Comparison of ENCODE assay signal across 31 cellular contexts in genomic region chr1:169457443-169457842, GRCh38. TPM values are rescaled to one million over a fixed set of nuclear protein-coding genes. Genes with fewer than 3 reads are reported as not detected.
"Had no signal": no experiment of that assay in that cellular context is flagged by ENCODE, and none has a peak within 500 bp of the region (broad histone marks: within the 10 kb centered on the region; RNA-seq: fewer than 3 reads in every experiment).

No MANE protein-coding gene starts in this region.

- DNase-seq: activated CD4-positive, alpha-beta T cell treated with anti-CD3 and anti-CD28 coated beads for 1 hour; activated CD4-positive, alpha-beta T cell treated with anti-CD3 and anti-CD28 coated beads for 4 hours; activated CD4-positive, alpha-beta T cell treated with anti-CD3 and anti-CD28 coated beads, Interleukin-2, amount 10 ng/mL, durations not matched to agents 7 days and 5 days; activated CD4-positive, alpha-beta T cell treated with anti-CD3 and anti-CD28 coated beads, Interleukin-2, amount 50 U/mL, for 4 hours; activated CD8-positive, alpha-beta memory T cell treated with anti-CD3 and anti-CD28 coated beads for 24 hours; activated CD8-positive, alpha-beta T cell treated with anti-CD3 and anti-CD28 coated beads for 36 hours; activated effector memory CD4-positive, alpha-beta T cell treated with Interleukin-2 at 50 U/mL for 16 hours; activated gamma-delta T cell treated with Interleukin-2 at 50 U/mL for 16 hours; activated naive CD4-positive, alpha-beta T cell treated with anti-CD3 and anti-CD28 coated beads, Interleukin-2, amount 50 U/mL, for 16 hours; activated naive CD4-positive, alpha-beta T cell treated with Interleukin-2 at 50 U/mL for 16 hours; activated T-cell treated with anti-CD3 and anti-CD28 coated beads, Interleukin-2, amount 50 U/mL, for 4 hours; amniotic stem cell; anterior cingulate cortex; brain microvascular endothelial cell; dorsolateral prefrontal cortex; effector memory CD8-positive, alpha-beta T cell; esophagus squamous epithelium; foreskin melanocyte; heart right ventricle; T-helper 2 cell had no signal

- FAIRE-seq: astrocyte, bronchial epithelial cell, endometrium, endothelial cell of umbilical vein had no signal

- H3K36me3 ChIP-seq: brain microvascular endothelial cell, esophagus squamous epithelium, gastroesophageal sphincter, heart right ventricle had no signal

- H3K4me3 ChIP-seq: coronary artery, dorsolateral prefrontal cortex, esophagus squamous epithelium, gastroesophageal sphincter, heart right ventricle had no signal

- H3K27me3 ChIP-seq: brain microvascular endothelial cell had no signal

- H3K27ac ChIP-seq: brain microvascular endothelial cell, coronary artery, dorsolateral prefrontal cortex, epithelial cell of prostate, esophagus squamous epithelium, gastroesophageal sphincter, heart right ventricle, VCaP had no signal

- ATAC-seq: activated CD8-positive, alpha-beta T cell treated with anti-CD3 and anti-CD28 coated beads for 36 hours; activated T-cell treated with anti-CD3 and anti-CD28 coated beads, Interleukin-2, amount 50 U/mL, for 4 hours; activated T-helper 17 cell treated with anti-CD3 and anti-CD28 coated beads, Interleukin-2, amount 50 U/mL, for 72 hours; effector memory CD8-positive, alpha-beta T cell; gastroesophageal sphincter; heart right ventricle; WTC11 had no signal

RNA-seq across cellular contexts. Expression of gene CCDC181, which starts 30.2 kb away (rescaled TPM):
- total RNA-seq: activated CD4-positive, alpha-beta T cell treated with anti-CD3 and anti-CD28 coated beads, Interleukin-2, amount 10 ng/mL, durations not matched to agents 7 days and 5 days; activated CD8-positive, alpha-beta T cell treated with anti-CD3 and anti-CD28 coated beads for 36 hours; activated T-helper 17 cell treated with anti-CD3 and anti-CD28 coated beads, Interleukin-2, amount 50 U/mL, for 72 hours; T-helper 1 cell treated with Interleukin-12 subunit alpha and Interleukin-12 subunit beta and Interleukin-4 antibody, amounts not matched to agents 30 ng/mL and 1 ng/mL, for 36 hours had no signal
